23 cellular contexts compared by ENCODE assay signal in genomic region chr2:206116278-206116677, GRCh38. TPM values are rescaled to one million over a fixed set of nuclear protein-coding genes. Genes with fewer than 3 reads are reported as not detected.
DNase-seq lines count a peak whose midpoint lies in the region; ATAC-seq and TF ChIP-seq lines count a peak whose summit lies in the region.
"Had no signal": no experiment of that assay in that cellular context is flagged by ENCODE, and none has a peak within 500 bp of the region (broad histone marks: within the 10 kb centered on the region; RNA-seq: fewer than 3 reads in every experiment).

No MANE protein-coding gene starts in this region.

- no peaks in the 10 kb centered on the region for H3K4me1 ChIP-seq in neuronal stem cell (ENCODE audit: control insufficient read depth in 2 of 2, insufficient read depth in 1 of 2, low read depth in 1 of 2, low read length in 2 of 2)
- H3K4me1 ChIP-seq: BE2C; BLaER1 treated with 17β-estradiol and CSF1 and Interleukin-3, amounts not matched to agents 10 nM and 100 nM had no signal

- no peak overlapping the region for H3K4me2 ChIP-seq in neuronal stem cell (ENCODE audit: insufficient read depth, low read length, poor library complexity, severe bottlenecking)
- H3K4me2 ChIP-seq: A549; BLaER1 treated with 17β-estradiol and CSF1 and Interleukin-3, amounts not matched to agents 10 nM and 100 nM had no signal

- POLR2A ChIA-PET in HEK293T (lab: Yijun Ruan, JAX), result no interaction called here

- no peak overlapping the region for H2BK5ac ChIP-seq in neuronal stem cell (ENCODE audit: low read length)

- H3K27ac Mint-ChIP-seq in activated naive CD4-positive, alpha-beta T cell treated with anti-CD3 and anti-CD28 coated beads, Interleukin-2, amount 50 U/mL, for 24 hours, result peak overlapping the region; percentile 1
- H3K27ac Mint-ChIP-seq: CD14-positive monocyte; CD4-positive, alpha-beta T cell had no signal

- no peak overlapping the region for H3K4ac ChIP-seq in neuronal stem cell (ENCODE audit: low read length)

- H2AFZ ChIP-seq in neuronal stem cell (ENCODE audit: low read length), result no peak overlapping the region
- H2AFZ ChIP-seq: GM23248 had no signal

- H3K4me3 ChIP-seq in neuronal stem cell (ENCODE audit: low read length in 2 of 2), result no peak overlapping the region
- H3K4me3 ChIP-seq: A549; BLaER1 treated with 17β-estradiol and CSF1 and Interleukin-3, amounts not matched to agents 10 nM and 100 nM; GM23248 had no signal

- no peak overlapping the region for H2BK120ac ChIP-seq in neuronal stem cell (ENCODE audit: low read depth, low read length)

- H4K8ac ChIP-seq in neuronal stem cell (ENCODE audit: low read depth, low read length), result no peak overlapping the region

- no peak overlapping the region for H3K4me3 Mint-ChIP-seq in activated naive CD4-positive, alpha-beta T cell treated with anti-CD3 and anti-CD28 coated beads, Interleukin-2, amount 50 U/mL, for 24 hours
- H3K4me3 Mint-ChIP-seq: CD14-positive monocyte; CD4-positive, alpha-beta T cell; CD8-positive, alpha-beta memory T cell had no signal

- peaks cover 9% of the 10 kb centered on the region for H3K9me3 Mint-ChIP-seq in activated naive CD4-positive, alpha-beta T cell treated with anti-CD3 and anti-CD28 coated beads, Interleukin-2, amount 50 U/mL, for 24 hours

- no peaks in the 10 kb centered on the region for H3K9me3 ChIP-seq in neuronal stem cell (replicated peaks in 1 of 2; ENCODE audit: control insufficient read depth in 2 of 2, insufficient read depth in 1 of 2, low read depth in 1 of 2, low read length in 2 of 2)
- H3K9me3 ChIP-seq: A549, BE2C had no signal

- H2BK15ac ChIP-seq in neuronal stem cell (ENCODE audit: low read length), result no peak overlapping the region

- no peak overlapping the region for H3K9ac ChIP-seq in neuronal stem cell (ENCODE audit: low read depth, low read length, poor library complexity)
- H3K9ac ChIP-seq: BLaER1 treated with 17β-estradiol and CSF1 and Interleukin-3, amounts not matched to agents 10 nM and 100 nM; GM23248 had no signal

- no peak overlapping the region for H3K23ac ChIP-seq in neuronal stem cell (ENCODE audit: low read depth, low read length, poor library complexity)

- no peak overlapping the region for H3K27ac ChIP-seq in neuronal stem cell (replicated peaks; ENCODE audit: low read length)
- H3K27ac ChIP-seq: A549; BLaER1 treated with 17β-estradiol and CSF1 and Interleukin-3, amounts not matched to agents 10 nM and 100 nM; GM23248 had no signal

- H4K91ac ChIP-seq in neuronal stem cell (ENCODE audit: low read depth, low read length, poor library complexity), result no peak overlapping the region

- no peaks in the 10 kb centered on the region for H3K4me1 Mint-ChIP-seq in activated naive CD4-positive, alpha-beta T cell treated with anti-CD3 and anti-CD28 coated beads, Interleukin-2, amount 50 U/mL, for 24 hours
- H3K4me1 Mint-ChIP-seq: CD8-positive, alpha-beta memory T cell had no signal

- H2AK5ac ChIP-seq in neuronal stem cell (ENCODE audit: low read depth, low read length), result no peak overlapping the region

- TF ChIP-seq CTCF in GM10266 (IDR thresholded peaks at IDR 0.05; ENCODE audit: control insufficient read depth, insufficient read depth, low read depth, missing control alignments), result no peak

- WGBS in neuronal stem cell (ENCODE audit: extremely low coverage in 2 of 2, insufficient read length in 2 of 2, insufficient replicate concordance in 1 of 2), 2 donors, result no CpG with 5 or more reads among the region's 21 CpGs

- DNase-seq in activated naive CD4-positive, alpha-beta T cell (lab: John Stamatoyannopoulos, UW), result no peak
- DNase-seq in dedifferentiated amniotic fluid mesenchymal stem cell (ENCODE audit: extremely low spot score), result peak; percentile 1
- DNase-seq in neuronal stem cell (ENCODE audit: low spot score), result no peak
- DNase-seq in HEK293T (ENCODE audit: extremely low spot score), result no peak
- no peak for DNase-seq in GM10266 (ENCODE audit: extremely low spot score)
- DNase-seq: 8988T; ACHN; AML-193; BE2C; CD4-positive, alpha-beta T cell; CD8-positive, alpha-beta memory T cell; DMS 273 treated with DMSO at 0.1 percent for 48 hours; DMS79; EL; GDM1; GM23248; H7; HCEC 1CT had no signal

- H3K27me3 ChIP-seq in neuronal stem cell (ENCODE audit: control insufficient read depth in 3 of 3, insufficient read depth in 3 of 3, low read depth in 1 of 3, low read length in 3 of 3), result no peaks in the 10 kb centered on the region
- H3K27me3 ChIP-seq: BE2C; BLaER1 treated with 17β-estradiol and CSF1 and Interleukin-3, amounts not matched to agents 10 nM and 100 nM had no signal

- no peak for ATAC-seq in GM19328 (IDR thresholded peaks at IDR 0.05; ENCODE audit: unreplicated experiment)
- ATAC-seq: A549 had no signal

- H2BK12ac ChIP-seq in neuronal stem cell (ENCODE audit: low read length), result no peak overlapping the region

- no peak overlapping the region for H3K18ac ChIP-seq in neuronal stem cell (ENCODE audit: low read length)

- CTCF ChIA-PET in HEK293T (lab: Yijun Ruan, JAX), result no interaction called here

- peak overlapping the region; percentile 79 for H3K14ac ChIP-seq in neuronal stem cell (ENCODE audit: low read length)

- peaks cover 23% of the 10 kb centered on the region for H3K36me3 Mint-ChIP-seq in activated naive CD4-positive, alpha-beta T cell treated with anti-CD3 and anti-CD28 coated beads, Interleukin-2, amount 50 U/mL, for 24 hours

- no peaks in the 10 kb centered on the region for H3K27me3 Mint-ChIP-seq in activated naive CD4-positive, alpha-beta T cell treated with anti-CD3 and anti-CD28 coated beads, Interleukin-2, amount 50 U/mL, for 24 hours
- H3K27me3 Mint-ChIP-seq: CD4-positive, alpha-beta T cell; CD8-positive, alpha-beta memory T cell had no signal

- no peaks in the 10 kb centered on the region for H3K79me1 ChIP-seq in neuronal stem cell (ENCODE audit: low read depth, low read length)

- H3K36me3 ChIP-seq in neuronal stem cell (replicated peaks in 1 of 2; ENCODE audit: control insufficient read depth in 2 of 2, insufficient read depth in 2 of 2, low read length in 2 of 2), result peaks cover 3 to 55% of the 10 kb centered on the region in 2 donors

TF ChIP-seq in HEK293T, 16 proteins besides CTCF, POLR2A, EP300 and RAD21:
- TF ChIP-seq TARDBP (IDR thresholded peaks at IDR 0.05), result no peak
- no peak for TF ChIP-seq NFRKB (IDR thresholded peaks at IDR 0.05)
- TF ChIP-seq HDGF (IDR thresholded peaks at IDR 0.05; ENCODE audit: borderline replicate concordance), result no peak
- no peak for TF ChIP-seq L3MBTL2 (conservative IDR thresholded peaks at IDR 0.05)
- TF ChIP-seq SP1 (IDR thresholded peaks at IDR 0.05), result no peak
- TF ChIP-seq ELF4 (IDR thresholded peaks at IDR 0.05), result no peak
- TF ChIP-seq FOXM1 (IDR thresholded peaks at IDR 0.05; ENCODE audit: borderline replicate concordance), result no peak
- no peak for TF ChIP-seq ARNT (IDR thresholded peaks at IDR 0.05)

RNA-seq across cellular contexts. Expression of gene INO80D, which starts 30.3 kb away (rescaled TPM):
- 4.1 TPM for polyA plus RNA-seq in neuronal stem cell (2013, experiment 1 of 2)
- 4.2 TPM for polyA plus RNA-seq in neuronal stem cell (2013, experiment 2 of 2)

RNA-seq across cellular contexts. Expression of gene NDUFS1, which starts 43.0 kb away (rescaled TPM):
- polyA plus RNA-seq in neuronal stem cell (2013, experiment 1 of 2), result 31.8 TPM
- 31.9 TPM for polyA plus RNA-seq in neuronal stem cell (2013, experiment 2 of 2)

RNA-seq across cellular contexts. Expression of gene EEF1B2, which starts 43.4 kb away (rescaled TPM):
- polyA plus RNA-seq in neuronal stem cell (2013, experiment 1 of 2), result 875 TPM
- 863 TPM for polyA plus RNA-seq in neuronal stem cell (2013, experiment 2 of 2)
